ENCODE assay signal across 8 cellular contexts in genomic region chr4:85725727-85726170, GRCh38.
DNase-seq lines count a peak whose midpoint lies in the region; ATAC-seq, FAIRE-seq and TF ChIP-seq lines count a peak whose summit lies in the region.

No MANE protein-coding gene starts in this region.

- H3K27ac ChIP-seq in pancreas = peak overlapping the region; percentile 9 to 84 (median 61)

- H3K4me1 Mint-ChIP-seq in glutamatergic neuron (ENCODE audit: low read depth, unreplicated experiment) = peaks cover 3% of the 10 kb centered on the region
- H3K4me1 Mint-ChIP-seq in activated CD4-positive, alpha-beta T cell treated with anti-CD3 and anti-CD28 coated beads, Interleukin-2, amount 10 ng/mL, durations not matched to agents 7 days and 5 days = no peaks in the 10 kb centered on the region

- H3K36me3 Mint-ChIP-seq in glutamatergic neuron (ENCODE audit: unreplicated experiment) = no peaks in the 10 kb centered on the region
- no peaks in the 10 kb centered on the region for H3K36me3 Mint-ChIP-seq in activated CD4-positive, alpha-beta T cell treated with anti-CD3 and anti-CD28 coated beads, Interleukin-2, amount 10 ng/mL, durations not matched to agents 7 days and 5 days (ENCODE audit: low read depth)

- ATAC-seq in GM21367 (IDR thresholded peaks at IDR 0.05; ENCODE audit: unreplicated experiment) (peak; percentile 85), HG03565 (IDR thresholded peaks at IDR 0.05; ENCODE audit: unreplicated experiment) (peak; percentile 78), pancreas (peak; percentile 94 to 99 (median 98))

- CTCF ChIA-PET in activated CD4-positive, alpha-beta T cell treated with anti-CD3 and anti-CD28 coated beads, Interleukin-2, amount 10 ng/mL, durations not matched to agents 7 days and 5 days (lab: Charles Lee) = no interaction called here

- H3K4me3 ChIP-seq in choroid plexus epithelial cell (ENCODE audit: low read depth, low read length) (no peak overlapping the region), pancreas (no peak overlapping the region)

- WGBS in pancreas, 2 donors = 22 to 28% methylated on average over 2 of the region's 2 CpGs

- H3K27me3 ChIP-seq in pancreas = no peaks in the 10 kb centered on the region

- intact Hi-C loops in pancreas (cut with DNase I) = no loop called here

- H3K36me3 ChIP-seq in pancreas = no peaks in the 10 kb centered on the region

- TF ChIP-seq CTCF in choroid plexus epithelial cell (conservative IDR thresholded peaks at IDR 0.05; ENCODE audit: low read depth, low read length) (no peak), pancreas (IDR thresholded peaks at IDR 0.05) (no peak), glutamatergic neuron (IDR thresholded peaks at IDR 0.05; ENCODE audit: partially characterized antibody, unreplicated experiment) (no peak)

- H3K9me3 ChIP-seq in pancreas = no peaks in the 10 kb centered on the region

- H3K27me3 Mint-ChIP-seq in glutamatergic neuron (ENCODE audit: unreplicated experiment) = no peaks in the 10 kb centered on the region
- no peaks in the 10 kb centered on the region for H3K27me3 Mint-ChIP-seq in activated CD4-positive, alpha-beta T cell treated with anti-CD3 and anti-CD28 coated beads, Interleukin-2, amount 10 ng/mL, durations not matched to agents 7 days and 5 days

- peaks cover 11 to 32% (median 21%) of the 10 kb centered on the region in 3 donors for H3K4me1 ChIP-seq in pancreas

- no peak overlapping the region for H3K27ac Mint-ChIP-seq in glutamatergic neuron (ENCODE audit: unreplicated experiment)
- no peak overlapping the region for H3K27ac Mint-ChIP-seq in activated CD4-positive, alpha-beta T cell treated with anti-CD3 and anti-CD28 coated beads, Interleukin-2, amount 10 ng/mL, durations not matched to agents 7 days and 5 days

- POLR2A ChIA-PET in activated CD4-positive, alpha-beta T cell treated with anti-CD3 and anti-CD28 coated beads, Interleukin-2, amount 10 ng/mL, durations not matched to agents 7 days and 5 days (lab: Charles Lee) = no interaction called here

- no peaks in the 10 kb centered on the region for H3K9me3 Mint-ChIP-seq in glutamatergic neuron (ENCODE audit: unreplicated experiment)
- H3K9me3 Mint-ChIP-seq in activated CD4-positive, alpha-beta T cell treated with anti-CD3 and anti-CD28 coated beads, Interleukin-2, amount 10 ng/mL, durations not matched to agents 7 days and 5 days = no peaks in the 10 kb centered on the region

- H3K4me3 Mint-ChIP-seq in glutamatergic neuron (ENCODE audit: unreplicated experiment) = no peak overlapping the region
- H3K4me3 Mint-ChIP-seq in activated CD4-positive, alpha-beta T cell treated with anti-CD3 and anti-CD28 coated beads, Interleukin-2, amount 10 ng/mL, durations not matched to agents 7 days and 5 days = no peak overlapping the region

- DNase-seq in Ammon's horn (ENCODE audit: low spot score) = peak; percentile 44
- peak; percentile 16 for DNase-seq in choroid plexus epithelial cell (ENCODE audit: low read depth)
- peak in 5 of 6 donors; percentile 55 to 86 (median 85) for DNase-seq in pancreas
- no peak for DNase-seq in glutamatergic neuron
- no peak for DNase-seq in activated CD4-positive, alpha-beta T cell treated with anti-CD3 and anti-CD28 coated beads, Interleukin-2, amount 50 U/mL, for 1 hour
- no peak for DNase-seq in activated CD4-positive, alpha-beta T cell treated with anti-CD3 and anti-CD28 coated beads, Interleukin-2, amount 10 ng/mL, durations not matched to agents 7 days and 5 days

- no peak for FAIRE-seq in pancreas (lab: Jason Lieb, UNC)

Comparison
In these comparisons a context has a peak if more than half of its experiments do, and no peak if none do; other contexts are left out.
1. DNase-seq: peak in Ammon's horn (single experiment), choroid plexus epithelial cell (single experiment) and pancreas (5 of 6); none in glutamatergic neuron (single experiment), activated CD4-positive, alpha-beta T cell treated with anti-CD3 and anti-CD28 coated beads, Interleukin-2, amount 50 U/mL, for 1 hour (single experiment) and activated CD4-positive, alpha-beta T cell treated with anti-CD3 and anti-CD28 coated beads, Interleukin-2, amount 10 ng/mL, durations not matched to agents 7 days and 5 days (single experiment).
2. Peak in every context shown above with its lines, with median percentiles within 50 percentile points of each other: ATAC-seq.